30 cellular contexts compared by ENCODE assay signal in the genomic region with DNA sequence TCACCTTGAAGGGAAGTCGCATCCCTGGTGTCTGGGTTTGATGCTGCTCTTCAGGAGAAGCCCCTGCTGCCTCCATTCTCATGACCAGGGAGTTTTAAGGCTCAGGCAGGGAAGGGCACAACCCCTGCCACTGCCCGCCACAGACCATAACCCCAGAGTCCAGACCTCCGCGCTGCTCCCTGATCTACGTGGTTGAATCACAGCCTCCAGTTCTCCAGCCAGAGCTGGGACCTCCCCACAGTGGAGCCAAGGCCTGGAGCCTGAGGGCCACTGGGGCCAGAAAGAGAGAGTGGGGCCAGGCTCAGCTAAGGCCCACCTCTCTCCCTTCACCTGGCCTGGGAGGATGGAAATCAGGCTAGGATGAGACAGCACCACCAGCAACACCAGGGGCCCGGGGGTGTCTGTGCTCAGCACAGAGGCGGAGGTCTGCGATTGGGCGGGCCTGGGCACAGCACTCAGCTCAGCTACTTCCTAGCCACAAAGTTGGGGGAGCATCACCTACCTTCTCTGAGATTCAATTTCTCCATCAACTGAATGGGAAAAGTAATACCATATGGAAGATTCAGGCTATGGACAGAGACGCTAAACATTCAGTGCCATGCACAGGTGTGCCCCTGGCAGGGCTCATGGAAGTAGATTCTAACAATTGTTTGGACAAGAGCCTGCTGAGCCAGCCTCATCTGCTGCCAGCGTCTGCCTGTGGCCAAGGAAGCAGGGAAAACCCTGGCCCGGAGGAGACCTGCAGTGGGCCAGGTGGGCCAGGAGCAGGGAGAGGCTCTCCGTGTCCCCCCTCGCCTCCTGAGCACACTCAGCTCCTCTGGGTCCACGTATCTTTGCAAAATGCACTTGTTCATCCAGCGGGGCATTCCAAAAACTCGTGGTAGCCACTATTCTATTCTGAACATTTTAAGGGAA.
A peak's percentile ranks its signal among the peaks of the same experiment; 100 is the strongest.
DNase-seq lines count a peak whose midpoint lies in the region; ATAC-seq and TF ChIP-seq lines count a peak whose summit lies in the region.
"Had no signal": no experiment of that assay in that cellular context is flagged by ENCODE, and none has a peak within 500 bp of the region (broad histone marks: within the 10 kb centered on the region; RNA-seq: fewer than 3 reads in every experiment).

No MANE protein-coding gene starts in this region.

- no peak for TF ChIP-seq POLR2A in prostate gland (IDR thresholded peaks at IDR 0.05)

- no peaks in the 10 kb centered on the region for H3K36me3 Mint-ChIP-seq in H9 (ENCODE audit: insufficient read depth in 1 of 3, low read depth in 3 of 3)
- H3K36me3 Mint-ChIP-seq: activated naive CD4-positive, alpha-beta T cell treated with anti-CD3 and anti-CD28 coated beads, Interleukin-2, amount 50 U/mL, for 24 hours; naive thymus-derived CD8-positive, alpha-beta T cell had no signal

- no peak overlapping the region for H2AFZ ChIP-seq in H9 (ENCODE audit: low read length)

- H2AK5ac ChIP-seq in H9 (ENCODE audit: insufficient read length, low read length): no peak overlapping the region

- H3K9me3 ChIP-seq in BLaER1 (peaks cover 4% of the 10 kb centered on the region; the same call in 1 of the 2 replicates), H9 (ENCODE audit: control insufficient read depth, low read depth, low read length) (no peaks in the 10 kb centered on the region), prostate gland (no peaks in the 10 kb centered on the region)
- H3K9me3 ChIP-seq: Caco-2, gastrocnemius medialis, thoracic aorta had no signal

- H3K4me3 ChIP-seq in BLaER1 (no peak overlapping the region), prostate gland (no peak overlapping the region)
- H3K4me3 ChIP-seq: gastrocnemius medialis, lung, SK-N-MC, smooth muscle cell, thoracic aorta had no signal

- H3K27me3 ChIP-seq in BLaER1 (no peaks in the 10 kb centered on the region), H9 (ENCODE audit: insufficient read depth, low read length) (no peaks in the 10 kb centered on the region), prostate gland (replicated peaks; ENCODE audit: insufficient read depth) (no peaks in the 10 kb centered on the region)
- H3K27me3 ChIP-seq: brain microvascular endothelial cell had no signal

- H4K91ac ChIP-seq in H9 (ENCODE audit: insufficient read length, low read depth, low read length): no peak overlapping the region

- H3K79me1 ChIP-seq in H9 (ENCODE audit: insufficient read depth, low read depth, low read length, poor library complexity, severe bottlenecking): no peaks in the 10 kb centered on the region

- no peak overlapping the region for H4K5ac ChIP-seq in H9 (ENCODE audit: insufficient read length, low read depth, low read length)

- H3K23ac ChIP-seq in H9 (ENCODE audit: insufficient read length, low read depth, low read length): no peak overlapping the region

- WGBS in H9 (ENCODE audit: extremely low coverage, insufficient read length, low lambda C conversion rate): no CpG with 5 or more reads among the region's 17 CpGs
- WGBS in prostate gland: 63% methylated on average over 17 of the region's 17 CpGs

- peak overlapping the region; percentile 82 for H3K4me2 ChIP-seq in BLaER1
- no peak overlapping the region for H3K4me2 ChIP-seq in H9 (ENCODE audit: insufficient read depth, insufficient read length, low read length)
- H3K4me2 ChIP-seq: smooth muscle cell had no signal

- intact Hi-C loops in prostate gland (cut with DNase I): no loop called here

- no peak overlapping the region for H3K14ac ChIP-seq in H9 (ENCODE audit: insufficient read depth, low read length)

- H3T11ph ChIP-seq in H9 (ENCODE audit: low read length): no peak overlapping the region

- peaks cover 0 to 10% of the 10 kb centered on the region in 2 experiments; a peak in 1 of 4 replicates for H3K4me1 Mint-ChIP-seq in H9
- H3K4me1 Mint-ChIP-seq: activated naive CD4-positive, alpha-beta T cell treated with anti-CD3 and anti-CD28 coated beads, Interleukin-2, amount 50 U/mL, for 24 hours; naive thymus-derived CD8-positive, alpha-beta T cell; stimulated activated naive CD8-positive, alpha-beta T cell treated with anti-CD3 and anti-CD28 coated beads, Interleukin-15, amount 100 ng/mL, for 72 hours had no signal

- H3K27me3 Mint-ChIP-seq in H9 (ENCODE audit: low read depth): no peaks in the 10 kb centered on the region
- H3K27me3 Mint-ChIP-seq: activated naive CD4-positive, alpha-beta T cell treated with anti-CD3 and anti-CD28 coated beads, Interleukin-2, amount 50 U/mL, for 24 hours; stimulated activated naive CD8-positive, alpha-beta T cell treated with anti-CD3 and anti-CD28 coated beads, Interleukin-15, amount 100 ng/mL, for 72 hours had no signal

- H2BK5ac ChIP-seq in H9 (ENCODE audit: insufficient read length, low read length): no peak overlapping the region

- H3K27ac Mint-ChIP-seq in H9: no peak overlapping the region; a peak in 1 of 7 replicates
- H3K27ac Mint-ChIP-seq: activated naive CD4-positive, alpha-beta T cell treated with anti-CD3 and anti-CD28 coated beads, Interleukin-2, amount 50 U/mL, for 24 hours; activated T-helper 1 cell treated with anti-CD3 and anti-CD28 coated beads, Interleukin-12 subunit alpha, Interleukin-12 subunit beta, Interleukin-2, Interleukin-4 antibody, amounts not matched to agents 30 ng/mL and 10 ng/mL and 1 ng/mL, durations not matched to agents 14 hours and 24 hours and 36 hours; stimulated activated naive CD8-positive, alpha-beta T cell treated with anti-CD3 and anti-CD28 coated beads, Interleukin-15, amount 100 ng/mL, for 72 hours had no signal

- no peaks in the 10 kb centered on the region for H3K23me2 ChIP-seq in H9 (ENCODE audit: insufficient read length, low read depth, low read length, poor library complexity, severe bottlenecking)

- no peak overlapping the region for H2BK120ac ChIP-seq in H9 (ENCODE audit: low read depth, low read length, poor library complexity, severe bottlenecking)

- no peak overlapping the region for H2BK20ac ChIP-seq in H9 (ENCODE audit: low read depth, low read length, poor library complexity, severe bottlenecking)

- H4K8ac ChIP-seq in H9 (replicated peaks; ENCODE audit: insufficient read length, low read depth, low read length): no peak overlapping the region

- H3K9me3 Mint-ChIP-seq in H9: no peaks in the 10 kb centered on the region; a peak in 1 of 5 replicates
- H3K9me3 Mint-ChIP-seq: activated naive CD4-positive, alpha-beta T cell treated with anti-CD3 and anti-CD28 coated beads, Interleukin-2, amount 50 U/mL, for 24 hours; activated T-helper 1 cell treated with anti-CD3 and anti-CD28 coated beads, Interleukin-12 subunit alpha, Interleukin-12 subunit beta, Interleukin-2, Interleukin-4 antibody, amounts not matched to agents 30 ng/mL and 10 ng/mL and 1 ng/mL, durations not matched to agents 14 hours and 24 hours and 36 hours; naive thymus-derived CD8-positive, alpha-beta T cell; stimulated activated naive CD8-positive, alpha-beta T cell treated with anti-CD3 and anti-CD28 coated beads, Interleukin-15, amount 100 ng/mL, for 72 hours had no signal

- H2BK15ac ChIP-seq in H9 (ENCODE audit: low read depth, low read length): no peak overlapping the region

- DNase-seq in H9: peak; percentile 16
- DNase-seq in cerebellum (ENCODE audit: low spot score): peak; percentile 53
- peak; percentile 26 for DNase-seq in prostate gland (ENCODE audit: low spot score)
- no peak for DNase-seq in T-helper 1 cell
- DNase-seq in omental fat pad (ENCODE audit: low spot score): no peak
- DNase-seq: ACHN; activated CD4-positive, alpha-beta T cell treated with anti-CD3 and anti-CD28 coated beads, Interleukin-2, amount 50 U/mL, for 4 hours; amniotic stem cell; brain microvascular endothelial cell; Caco-2; DMS79; gastrocnemius medialis; GDM1; Karpas-422; MV-4-11; NCI-H1436 treated with DMSO at 0.1 percent for 48 hours; PC-3; retina; stimulated activated CD4-positive, alpha-beta T cell treated with anti-CD3 and anti-CD28 coated beads, Interleukin-1b, Interleukin-23, amount 100 ng/mL, for 48 hours; stimulated activated naive CD8-positive, alpha-beta T cell treated with anti-CD3 and anti-CD28 coated beads, Interleukin-15, amount 100 ng/mL, for 72 hours had no signal

- no peak overlapping the region for H3K56ac ChIP-seq in H9 (ENCODE audit: insufficient read length, low read depth, low read length)

- ATAC-seq in GM18867 (IDR thresholded peaks at IDR 0.05; ENCODE audit: unreplicated experiment) (no peak), omental fat pad (ENCODE audit: low FRiP score) (no peak)
- ATAC-seq: gastrocnemius medialis; HCT116; naive thymus-derived CD8-positive, alpha-beta T cell; PC-3; stimulated activated naive CD8-positive, alpha-beta T cell treated with anti-CD3 and anti-CD28 coated beads, Interleukin-15, amount 100 ng/mL, for 72 hours had no signal

- H4K20me1 ChIP-seq in BLaER1 (no peaks in the 10 kb centered on the region), H9 (ENCODE audit: control insufficient read depth, insufficient read depth, insufficient read length) (peaks cover 3% of the 10 kb centered on the region)

- H3K9ac ChIP-seq in BLaER1 (peak overlapping the region; percentile 57), H9 (ENCODE audit: extremely low read depth, insufficient read length, low read length) (no peak overlapping the region)

- no peak overlapping the region for H2BK12ac ChIP-seq in H9 (ENCODE audit: insufficient read length, low read depth, low read length)

- H3K36me3 ChIP-seq in BLaER1: peaks cover 15% of the 10 kb centered on the region
- no peaks in the 10 kb centered on the region for H3K36me3 ChIP-seq in prostate gland
- H3K36me3 ChIP-seq: brain microvascular endothelial cell, gastrocnemius medialis, thoracic aorta had no signal

- H3K4me1 ChIP-seq in BLaER1 (peaks cover 61% of the 10 kb centered on the region), H9 (ENCODE audit: insufficient read depth, low read length) (no peaks in the 10 kb centered on the region), prostate gland (replicated peaks) (no peaks in the 10 kb centered on the region)
- H3K4me1 ChIP-seq: Caco-2, gastrocnemius medialis had no signal

- no peak overlapping the region for H3K18ac ChIP-seq in H9 (ENCODE audit: insufficient read length, low read depth, low read length)

- no peaks in the 10 kb centered on the region for H3K79me2 ChIP-seq in H9 (ENCODE audit: insufficient read depth, low read length)

- H3K4ac ChIP-seq in H9 (ENCODE audit: low read depth, low read length): no peak overlapping the region

- no peak overlapping the region for H3K4me3 Mint-ChIP-seq in H9
- H3K4me3 Mint-ChIP-seq: activated naive CD4-positive, alpha-beta T cell treated with anti-CD3 and anti-CD28 coated beads, Interleukin-2, amount 50 U/mL, for 24 hours; activated T-helper 1 cell treated with anti-CD3 and anti-CD28 coated beads, Interleukin-12 subunit alpha, Interleukin-12 subunit beta, Interleukin-2, Interleukin-4 antibody, amounts not matched to agents 30 ng/mL and 10 ng/mL and 1 ng/mL, durations not matched to agents 14 hours and 24 hours and 36 hours; naive thymus-derived CD8-positive, alpha-beta T cell; stimulated activated naive CD8-positive, alpha-beta T cell treated with anti-CD3 and anti-CD28 coated beads, Interleukin-15, amount 100 ng/mL, for 72 hours had no signal

- H3K27ac ChIP-seq in BLaER1 (peak overlapping the region; percentile 79), H9 (ENCODE audit: insufficient read length, low read depth, low read length) (no peak overlapping the region), prostate gland (no peak overlapping the region)
- H3K27ac ChIP-seq: brain microvascular endothelial cell, gastrocnemius medialis, SK-N-MC, thoracic aorta had no signal

- no peak for TF ChIP-seq CTCF in H9 (conservative IDR thresholded peaks at IDR 0.05)
- TF ChIP-seq CTCF in prostate gland (IDR thresholded peaks at IDR 0.05): no peak
- TF ChIP-seq CTCF in omental fat pad (IDR thresholded peaks at IDR 0.05): no peak

Comparison
In these comparisons a context has a peak if more than half of its experiments do, and no peak if none do; other contexts are left out.
1. DNase-seq: peak in H9 (single experiment), cerebellum (single experiment) and prostate gland (single experiment); none in T-helper 1 cell (0 of 5) and omental fat pad (single experiment).